Comparison of ENCODE assay signal across 1 cellular context in the genomic region with DNA sequence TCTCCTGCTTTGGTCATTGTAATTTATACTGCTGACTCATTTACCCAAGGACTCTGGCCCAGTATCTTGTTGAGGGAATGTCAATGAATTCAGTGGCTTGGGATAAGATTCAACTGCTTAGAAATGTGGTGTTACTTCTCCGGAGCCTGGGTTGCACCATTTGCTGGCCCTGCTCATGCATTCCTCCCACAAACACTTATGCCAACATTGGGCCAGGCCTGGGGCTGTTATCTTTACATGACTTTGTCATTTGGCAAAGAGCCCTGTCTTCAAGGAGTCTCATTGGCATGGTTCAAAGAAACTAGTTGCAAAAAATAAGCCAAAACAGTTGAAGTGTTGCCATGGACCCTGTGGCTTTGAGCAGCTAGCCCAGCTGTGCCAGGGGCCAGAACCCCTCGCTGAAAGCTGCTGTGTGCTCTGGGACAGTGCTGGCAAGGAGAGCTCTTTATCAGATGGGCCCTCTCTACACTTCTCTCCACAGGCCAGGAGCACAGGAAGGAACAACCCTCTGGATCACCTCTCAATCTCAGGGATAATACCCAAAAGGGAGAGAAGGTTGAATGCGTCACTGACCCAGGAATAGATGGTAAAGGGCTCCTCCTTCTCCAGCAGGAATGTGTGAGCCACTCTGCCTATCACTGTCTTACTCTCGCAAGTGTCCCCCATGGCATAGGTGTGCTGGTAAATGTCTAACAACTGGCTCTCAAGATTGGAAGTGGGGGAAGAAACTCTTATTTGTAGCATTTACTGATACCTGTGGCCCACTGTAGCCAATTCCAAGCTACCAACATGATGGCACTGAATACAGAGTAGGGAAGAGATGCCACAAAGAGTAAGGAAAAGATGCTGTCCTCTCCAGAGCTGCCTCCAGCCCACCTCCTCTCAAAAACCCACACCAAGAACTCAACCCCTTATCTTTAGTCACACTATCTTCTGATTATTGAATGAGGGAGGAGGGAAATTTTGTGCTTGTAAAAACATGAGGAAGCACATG.
A peak's percentile ranks its signal among the peaks of the same experiment; 100 is the strongest.
TF ChIP-seq lines count a peak whose summit lies in the region.

No MANE protein-coding gene starts in this region.

TF ChIP-seq in IMR-90, 13 proteins besides CTCF, POLR2A, EP300 and RAD21:
- no peak for TF ChIP-seq RCOR1 (IDR thresholded peaks at IDR 0.05; ENCODE audit: insufficient replicate concordance, low read length)
- no peak for TF ChIP-seq MXI1 (IDR thresholded peaks at IDR 0.05; ENCODE audit: borderline replicate concordance, low read depth, low read length)
- TF ChIP-seq NFE2L2 (IDR thresholded peaks at IDR 0.05; ENCODE audit: low read depth, low read length): peak; percentile 58
- peak; percentile 43; the same call in 1 of the 2 replicates for TF ChIP-seq FOS (IDR thresholded peaks at IDR 0.05; ENCODE audit: low read depth, low read length)
- TF ChIP-seq BHLHE40 (IDR thresholded peaks at IDR 0.05; ENCODE audit: low read depth, low read length): no peak
- TF ChIP-seq SMC3 (IDR thresholded peaks at IDR 0.05; ENCODE audit: low read depth, low read length): no peak
- TF ChIP-seq, protein P1, sequence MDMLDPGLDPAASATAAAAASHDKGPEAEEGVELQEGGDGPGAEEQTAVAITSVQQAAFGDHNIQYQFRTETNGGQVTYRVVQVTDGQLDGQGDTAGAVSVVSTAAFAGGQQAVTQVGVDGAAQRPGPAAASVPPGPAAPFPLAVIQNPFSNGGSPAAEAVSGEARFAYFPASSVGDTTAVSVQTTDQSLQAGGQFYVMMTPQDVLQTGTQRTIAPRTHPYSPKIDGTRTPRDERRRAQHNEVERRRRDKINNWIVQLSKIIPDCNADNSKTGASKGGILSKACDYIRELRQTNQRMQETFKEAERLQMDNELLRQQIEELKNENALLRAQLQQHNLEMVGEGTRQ (IDR thresholded peaks at IDR 0.05; ENCODE audit: low read depth, low read length): no peak
- TF ChIP-seq MAFK (IDR thresholded peaks at IDR 0.05; ENCODE audit: low read depth, low read length): no peak
- TF ChIP-seq, protein P2, sequence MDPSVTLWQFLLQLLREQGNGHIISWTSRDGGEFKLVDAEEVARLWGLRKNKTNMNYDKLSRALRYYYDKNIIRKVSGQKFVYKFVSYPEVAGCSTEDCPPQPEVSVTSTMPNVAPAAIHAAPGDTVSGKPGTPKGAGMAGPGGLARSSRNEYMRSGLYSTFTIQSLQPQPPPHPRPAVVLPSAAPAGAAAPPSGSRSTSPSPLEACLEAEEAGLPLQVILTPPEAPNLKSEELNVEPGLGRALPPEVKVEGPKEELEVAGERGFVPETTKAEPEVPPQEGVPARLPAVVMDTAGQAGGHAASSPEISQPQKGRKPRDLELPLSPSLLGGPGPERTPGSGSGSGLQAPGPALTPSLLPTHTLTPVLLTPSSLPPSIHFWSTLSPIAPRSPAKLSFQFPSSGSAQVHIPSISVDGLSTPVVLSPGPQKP (IDR thresholded peaks at IDR 0.05; ENCODE audit: borderline replicate concordance, low read depth, low read length): no peak
- no peak for TF ChIP-seq RFX5 (IDR thresholded peaks at IDR 0.05; ENCODE audit: low read depth, low read length)
- peak; percentile 90 for TF ChIP-seq CEBPB (IDR thresholded peaks at IDR 0.05; ENCODE audit: low read depth, low read length)
